In the genomic region with DNA sequence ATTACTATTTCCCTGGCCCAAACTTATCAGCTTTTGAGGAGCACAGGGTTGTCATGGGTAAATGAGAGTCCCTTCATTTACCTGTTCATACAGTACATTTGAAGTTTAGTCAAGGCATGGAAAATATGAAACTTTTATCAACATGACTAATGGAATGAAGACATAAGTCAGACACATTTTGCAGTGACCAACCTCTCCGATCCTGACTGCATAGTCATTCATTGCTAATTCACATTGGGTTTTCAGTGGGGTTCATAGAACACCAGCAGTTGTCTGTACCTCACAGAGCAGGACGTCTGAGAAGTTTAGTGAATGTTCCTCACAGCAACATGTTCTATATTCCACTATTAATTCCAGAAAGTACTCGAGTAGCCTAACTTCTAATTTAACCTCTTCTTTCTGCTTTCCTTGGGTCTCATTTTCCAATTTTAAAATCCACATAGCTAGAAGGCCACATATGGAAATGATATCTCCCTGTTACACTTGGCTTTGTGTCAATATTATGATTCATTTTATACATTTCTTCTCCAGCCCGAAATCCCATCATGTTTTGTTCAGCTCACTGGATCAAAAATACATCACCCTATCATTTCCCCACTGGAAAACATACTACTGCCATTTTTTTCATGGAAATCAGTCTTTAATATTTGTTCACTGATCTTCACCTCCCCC, we compare ENCODE assay signal across 24 cellular contexts.
DNase-seq lines count a peak whose midpoint lies in the region; ATAC-seq, FAIRE-seq and TF ChIP-seq lines count a peak whose summit lies in the region.
"Had no signal": no experiment of that assay in that cellular context is flagged by ENCODE, and none has a peak within 500 bp of the region (broad histone marks: within the 10 kb centered on the region; RNA-seq: fewer than 3 reads in every experiment).

No MANE protein-coding gene starts in this region.

- no peak for ATAC-seq in stimulated activated effector memory CD8-positive, alpha-beta T cell treated with anti-CD3 and anti-CD28 coated beads, Interleukin-12 subunit alpha, Interleukin-12 subunit beta, amount 100 ng/mL, for 72 hours
- ATAC-seq: HCT116, natural killer cell had no signal

- H3K27ac ChIP-seq in mesenchymal stem cell (ENCODE audit: low read length, poor library complexity, severe bottlenecking), result no peak overlapping the region
- no peak overlapping the region for H3K27ac ChIP-seq in substantia nigra (ENCODE audit: low read depth, low read length, poor library complexity, severe bottlenecking)
- H3K27ac ChIP-seq: prostate gland, RWPE1, VCaP had no signal

- no peak for TF ChIP-seq CTCF in AG09309 (IDR thresholded peaks at IDR 0.05; ENCODE audit: control insufficient read depth, insufficient read depth, low read depth, low read length, missing control alignments)
- no peak for TF ChIP-seq CTCF in choroid plexus epithelial cell (conservative IDR thresholded peaks at IDR 0.05; ENCODE audit: low read depth, low read length)

- no peak overlapping the region for H3K4me2 ChIP-seq in mesenchymal stem cell (ENCODE audit: low read length, poor library complexity, severe bottlenecking)

- H3K27ac Mint-ChIP-seq in stimulated activated effector memory CD8-positive, alpha-beta T cell treated with anti-CD3 and anti-CD28 coated beads, Interleukin-12 subunit alpha, Interleukin-12 subunit beta, amount 100 ng/mL, for 72 hours, result no peak overlapping the region
- H3K27ac Mint-ChIP-seq: activated CD4-positive, alpha-beta memory T cell treated with anti-CD3 and anti-CD28 coated beads for 36 hours; activated naive CD8-positive, alpha-beta T cell; activated T-cell treated with anti-CD3 and anti-CD28 coated beads, Interleukin-2, amount 50 U/mL, for 24 hours; natural killer cell had no signal

- peak overlapping the region; percentile 64 for H3K9ac ChIP-seq in mesenchymal stem cell (ENCODE audit: low read length)

- no peak overlapping the region for H3K23ac ChIP-seq in mesenchymal stem cell (ENCODE audit: low read length in 2 of 2)

- no peaks in the 10 kb centered on the region for H3K36me3 Mint-ChIP-seq in stimulated activated effector memory CD8-positive, alpha-beta T cell treated with anti-CD3 and anti-CD28 coated beads, Interleukin-12 subunit alpha, Interleukin-12 subunit beta, amount 100 ng/mL, for 72 hours
- H3K36me3 Mint-ChIP-seq: activated CD4-positive, alpha-beta memory T cell treated with anti-CD3 and anti-CD28 coated beads for 36 hours; activated naive CD8-positive, alpha-beta T cell; natural killer cell had no signal

- H2BK15ac ChIP-seq in mesenchymal stem cell (ENCODE audit: low read depth, poor library complexity, severe bottlenecking), result no peak overlapping the region

- H3K18ac ChIP-seq in mesenchymal stem cell (ENCODE audit: low read depth in 1 of 2, low read length in 2 of 2), result no peak overlapping the region

- H3K4me1 ChIP-seq in mesenchymal stem cell (ENCODE audit: control insufficient read depth, insufficient read depth, low read depth, low read length), result no peaks in the 10 kb centered on the region
- H3K4me1 ChIP-seq: prostate gland had no signal

- no peak for TF ChIP-seq POLR2A in GM12892 (IDR thresholded peaks at IDR 0.05; ENCODE audit: low read depth, low read length)

- H3K4me3 ChIP-seq in AG09309 (ENCODE audit: control insufficient read depth, low read depth, low read length), result no peak overlapping the region
- no peak overlapping the region for H3K4me3 ChIP-seq in choroid plexus epithelial cell (ENCODE audit: low read depth, low read length)
- peak overlapping the region in 1 of 2 experiments; percentile 39 for H3K4me3 ChIP-seq in mesenchymal stem cell (ENCODE audit: insufficient read depth in 1 of 2, low read depth in 1 of 2, low read length in 2 of 2)
- H3K4me3 ChIP-seq: prostate gland had no signal

- H3K36me3 ChIP-seq in mesenchymal stem cell (ENCODE audit: control insufficient read depth in 1 of 2, insufficient read depth in 2 of 2, low read depth in 1 of 2, low read length in 2 of 2), result no peaks in the 10 kb centered on the region
- H3K36me3 ChIP-seq: prostate gland had no signal

- FAIRE-seq in GM12892 (lab: Jason Lieb, UNC), result no peak
- FAIRE-seq: G401.6, islet of Langerhans had no signal

- H3K4ac ChIP-seq in mesenchymal stem cell (ENCODE audit: low read depth in 1 of 2, low read length in 2 of 2), result no peak overlapping the region

- no peaks in the 10 kb centered on the region for H3K9me3 ChIP-seq in mesenchymal stem cell (ENCODE audit: control insufficient read depth, low read length)
- H3K9me3 ChIP-seq: prostate gland had no signal

- no peak overlapping the region for H3K14ac ChIP-seq in mesenchymal stem cell (ENCODE audit: low read length in 2 of 2)

- no peak overlapping the region for H4K91ac ChIP-seq in mesenchymal stem cell (ENCODE audit: low read length)

- no peak overlapping the region for H4K8ac ChIP-seq in mesenchymal stem cell (ENCODE audit: low read length)

- no peak overlapping the region for H2AK5ac ChIP-seq in mesenchymal stem cell (ENCODE audit: low read length, severe bottlenecking)

- WGBS in mesenchymal stem cell, result 84% methylated on average over 4 of the region's 4 CpGs

- no peak overlapping the region for H2BK5ac ChIP-seq in mesenchymal stem cell (ENCODE audit: low read depth, low read length, poor library complexity, severe bottlenecking)

- peaks cover 12% of the 10 kb centered on the region for H3K9me3 Mint-ChIP-seq in stimulated activated effector memory CD8-positive, alpha-beta T cell treated with anti-CD3 and anti-CD28 coated beads, Interleukin-12 subunit alpha, Interleukin-12 subunit beta, amount 100 ng/mL, for 72 hours
- H3K9me3 Mint-ChIP-seq: activated CD4-positive, alpha-beta memory T cell treated with anti-CD3 and anti-CD28 coated beads for 36 hours; activated T-cell treated with anti-CD3 and anti-CD28 coated beads, Interleukin-2, amount 50 U/mL, for 24 hours; central memory CD8-positive, alpha-beta T cell had no signal

- H3K27me3 ChIP-seq in mesenchymal stem cell (ENCODE audit: control insufficient read depth in 1 of 2, insufficient read depth in 1 of 2, low read length in 2 of 2), result no peaks in the 10 kb centered on the region

- no peak overlapping the region for H2AFZ ChIP-seq in mesenchymal stem cell (ENCODE audit: low read depth, low read length)

- DNase-seq in AG09309 (ENCODE audit: low read depth) (peak; percentile 40), HT1080 (ENCODE audit: low read depth) (peak; percentile 35), choroid plexus epithelial cell (ENCODE audit: low read depth) (peak; percentile 62), mesenchymal stem cell (no peak), SIG-M5 treated with dmso at 0.1 percent for 504 hours (lab: John Stamatoyannopoulos, UW; ENCODE audit: unreplicated experiment) (no peak), GM12892 (ENCODE audit: insufficient read length) (no peak), substantia nigra (lab: John Stamatoyannopoulos, UW) (no peak)
- DNase-seq in stimulated activated effector memory CD8-positive, alpha-beta T cell treated with anti-CD3 and anti-CD28 coated beads, Interleukin-12 subunit alpha, Interleukin-12 subunit beta, amount 100 ng/mL, for 72 hours (ENCODE audit: low spot score in 2 of 2), result no peak
- DNase-seq: ACHN; activated CD4-positive, alpha-beta memory T cell treated with anti-CD3 and anti-CD28 coated beads for 36 hours; activated T-cell treated with anti-CD3 and anti-CD28 coated beads, Interleukin-2, amount 50 U/mL, for 24 hours; head of caudate nucleus; natural killer cell; NCI-H2081 treated with DMSO at 0.1 percent for 48 hours; NCI-H774; stimulated activated naive CD4-positive, alpha-beta T cell had no signal

- no peaks in the 10 kb centered on the region for H3K79me1 ChIP-seq in mesenchymal stem cell (replicated peaks; ENCODE audit: low read length, poor library complexity, severe bottlenecking)

- H2BK12ac ChIP-seq in mesenchymal stem cell (ENCODE audit: low read length in 2 of 2), result no peak overlapping the region

- no peak overlapping the region for H3K4me3 Mint-ChIP-seq in stimulated activated effector memory CD8-positive, alpha-beta T cell treated with anti-CD3 and anti-CD28 coated beads, Interleukin-12 subunit alpha, Interleukin-12 subunit beta, amount 100 ng/mL, for 72 hours
- H3K4me3 Mint-ChIP-seq: activated CD4-positive, alpha-beta memory T cell treated with anti-CD3 and anti-CD28 coated beads for 36 hours; activated naive CD8-positive, alpha-beta T cell; activated T-cell treated with anti-CD3 and anti-CD28 coated beads, Interleukin-2, amount 50 U/mL, for 24 hours; central memory CD8-positive, alpha-beta T cell; natural killer cell had no signal

- H2BK120ac ChIP-seq in mesenchymal stem cell (ENCODE audit: low read depth, low read length), result no peak overlapping the region

- H3K4me1 Mint-ChIP-seq in stimulated activated effector memory CD8-positive, alpha-beta T cell treated with anti-CD3 and anti-CD28 coated beads, Interleukin-12 subunit alpha, Interleukin-12 subunit beta, amount 100 ng/mL, for 72 hours, result no peaks in the 10 kb centered on the region
- H3K4me1 Mint-ChIP-seq: central memory CD8-positive, alpha-beta T cell; natural killer cell had no signal

Comparison
In these comparisons a context has a peak if more than half of its experiments do, and no peak if none do; other contexts are left out.
1. DNase-seq: peak in AG09309 (single experiment), HT1080 (single experiment) and choroid plexus epithelial cell (single experiment); none in mesenchymal stem cell (single experiment), stimulated activated effector memory CD8-positive, alpha-beta T cell treated with anti-CD3 and anti-CD28 coated beads, Interleukin-12 subunit alpha, Interleukin-12 subunit beta, amount 100 ng/mL, for 72 hours (0 of 2), SIG-M5 treated with dmso at 0.1 percent for 504 hours (single experiment), GM12892 (single experiment) and substantia nigra (0 of 49).